Comparison of ENCODE assay signal across 2 cellular contexts in the genomic region with DNA sequence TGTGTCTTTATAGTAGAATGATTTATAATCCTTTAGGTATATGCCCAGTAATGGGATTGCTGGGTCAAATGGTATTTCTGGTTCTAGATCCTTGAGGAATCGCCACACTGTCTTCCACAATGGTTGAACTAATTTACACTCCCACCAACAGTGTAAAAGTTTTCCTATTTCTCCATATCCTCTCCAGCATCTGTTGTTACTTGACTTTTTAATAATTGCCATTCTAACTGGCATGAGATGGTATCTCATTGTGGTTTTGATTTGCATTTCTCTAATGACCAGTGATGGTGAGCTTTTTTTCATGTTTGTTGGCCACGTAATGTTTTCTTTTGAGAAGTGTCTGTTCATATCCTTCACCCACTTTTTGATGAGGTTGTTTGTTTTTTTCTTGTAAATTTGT. TPM values are rescaled to one million over a fixed set of nuclear protein-coding genes. Genes with fewer than 3 reads are reported as not detected.
"Had no signal": no experiment of that assay in that cellular context is flagged by ENCODE, and none has a peak within 500 bp of the region (broad histone marks: within the 10 kb centered on the region; RNA-seq: fewer than 3 reads in every experiment).

No MANE protein-coding gene starts in this region.

RNA-seq across cellular contexts. Expression of a gene that starts 14.9 kb away (rescaled TPM):
- total RNA-seq: G401, GM12878 had no signal
- polyA plus RNA-seq: GM12878 had no signal

RNA-seq across cellular contexts. Expression of a gene that starts 15.2 kb away (rescaled TPM):
- total RNA-seq: G401, GM12878 had no signal
- polyA plus RNA-seq: GM12878 had no signal

RNA-seq across cellular contexts. Expression of a gene that starts 42.5 kb away (rescaled TPM):
- total RNA-seq: G401, GM12878 had no signal
- polyA plus RNA-seq: GM12878 had no signal
